ENCODE assay signal across 8 cellular contexts in genomic region chr12:4809449-4810218, GRCh38.
A peak's percentile ranks its signal among the peaks of the same experiment; 100 is the strongest.
DNase-seq lines count a peak whose midpoint lies in the region; ATAC-seq lines count a peak whose summit lies in the region.

No MANE protein-coding gene starts in this region.

- peak; percentile 65 for DNase-seq in SK-N-DZ (ENCODE audit: low spot score)
- no peak for DNase-seq in Right ventricle myocardium superior
- no peak for DNase-seq in GOT3 (lab: John Stamatoyannopoulos, UW)
- no peak for DNase-seq in NCI-H1694 treated with DMSO at 0.1 percent for 48 hours (lab: John Stamatoyannopoulos, UW)

- H3K4me3 ChIP-seq in rectal smooth muscle tissue (ENCODE audit: low read length), result peak overlapping the region; percentile 55

- no peak overlapping the region for H3K27ac ChIP-seq in rectal smooth muscle tissue (ENCODE audit: low read depth, low read length)

- H3K9ac ChIP-seq in ES-I3 (ENCODE audit: low read depth, low read length) (peak overlapping the region; percentile 77), rectal smooth muscle tissue (ENCODE audit: low read length) (no peak overlapping the region)

- ATAC-seq in Right ventricle myocardium superior (ENCODE audit: poor library complexity) (peak; percentile 60), GM19395 (IDR thresholded peaks at IDR 0.05; ENCODE audit: unreplicated experiment) (no peak), HG02884 (IDR thresholded peaks at IDR 0.05; ENCODE audit: unreplicated experiment) (no peak)

- intact Hi-C loops in Right ventricle myocardium superior (cut with DNase I), result no loop called here

- peaks cover 7% of the 10 kb centered on the region for H3K27me3 ChIP-seq in rectal smooth muscle tissue (ENCODE audit: control insufficient read depth, insufficient read depth, low read length)

- no peaks in the 10 kb centered on the region for H3K9me3 ChIP-seq in ES-I3 (ENCODE audit: control insufficient read depth, insufficient read depth, low read length)

- 0 out of 2 replicates have a peak, but pooled peaks cover 2% of the 10 kb centered on the region for H3K4me1 ChIP-seq in ES-I3 (ENCODE audit: insufficient read depth, low read length)
- no peaks in the 10 kb centered on the region for H3K4me1 ChIP-seq in rectal smooth muscle tissue (ENCODE audit: control insufficient read depth, insufficient read depth, low read length)

- no peaks in the 10 kb centered on the region; the same call in 1 of the 2 replicates for H3K36me3 ChIP-seq in ES-I3 (ENCODE audit: insufficient read depth, low read length)
- no peaks in the 10 kb centered on the region for H3K36me3 ChIP-seq in rectal smooth muscle tissue (ENCODE audit: control insufficient read depth, insufficient read depth, low read length)
